In the genomic region with DNA sequence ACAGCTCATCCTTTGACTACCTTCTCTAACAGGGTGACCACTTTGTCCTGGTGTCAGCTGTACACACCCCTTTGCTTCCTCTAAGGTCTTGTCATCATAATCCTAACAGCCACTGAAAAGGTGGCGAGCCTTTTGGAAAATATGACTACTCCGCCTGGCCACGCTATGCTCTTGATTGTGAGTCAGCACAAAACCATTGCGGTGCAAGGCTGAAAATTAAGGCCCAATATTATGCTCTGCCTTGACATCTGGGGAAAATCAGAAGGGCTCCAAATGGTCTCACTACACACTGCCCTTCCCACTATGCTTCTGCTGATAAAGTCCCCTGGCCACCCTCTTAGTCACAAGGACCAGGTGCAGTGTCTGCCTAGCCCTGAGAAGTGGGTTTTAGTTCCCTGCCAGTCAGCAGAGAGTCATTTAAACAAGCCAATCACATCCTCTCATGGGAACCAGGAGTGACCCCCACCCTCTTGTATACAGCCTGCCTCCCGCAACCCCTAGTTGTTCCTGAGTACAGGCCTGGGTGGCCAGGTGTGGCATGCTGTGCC, we compare ENCODE assay signal across 1 cellular context.
TF ChIP-seq lines count a peak whose summit lies in the region.

No MANE protein-coding gene starts in this region.

TF ChIP-seq in HCT116, 20 proteins besides CTCF, POLR2A, EP300 and RAD21 (continued from another document):
- TF ChIP-seq, protein P1, sequence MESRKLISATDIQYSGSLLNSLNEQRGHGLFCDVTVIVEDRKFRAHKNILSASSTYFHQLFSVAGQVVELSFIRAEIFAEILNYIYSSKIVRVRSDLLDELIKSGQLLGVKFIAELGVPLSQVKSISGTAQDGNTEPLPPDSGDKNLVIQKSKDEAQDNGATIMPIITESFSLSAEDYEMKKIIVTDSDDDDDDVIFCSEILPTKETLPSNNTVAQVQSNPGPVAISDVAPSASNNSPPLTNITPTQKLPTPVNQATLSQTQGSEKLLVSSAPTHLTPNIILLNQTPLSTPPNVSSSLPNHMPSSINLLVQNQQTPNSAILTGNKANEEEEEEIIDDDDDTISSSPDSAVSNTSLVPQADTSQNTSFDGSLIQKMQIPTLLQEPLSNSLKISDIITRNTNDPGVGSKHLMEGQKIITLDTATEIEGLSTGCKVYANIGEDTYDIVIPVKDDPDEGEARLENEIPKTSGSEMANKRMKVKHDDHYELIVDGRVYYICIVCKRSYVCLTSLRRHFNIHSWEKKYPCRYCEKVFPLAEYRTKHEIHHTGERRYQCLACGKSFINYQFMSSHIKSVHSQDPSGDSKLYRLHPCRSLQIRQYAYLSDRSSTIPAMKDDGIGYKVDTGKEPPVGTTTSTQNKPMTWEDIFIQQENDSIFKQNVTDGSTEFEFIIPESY (IDR thresholded peaks at IDR 0.05; ENCODE audit: extremely low read depth, insufficient replicate concordance, low read length), result no peak
- TF ChIP-seq YY1 (IDR thresholded peaks at IDR 0.05; ENCODE audit: extremely low read depth, insufficient replicate concordance, low read depth, low read length) (peak; percentile 24), SRF (IDR thresholded peaks at IDR 0.05; ENCODE audit: low read depth) (peak; percentile 42; the same call in 1 of the 2 replicates), POLR2AphosphoS5 (IDR thresholded peaks at IDR 0.05; ENCODE audit: low read depth, low read length) (peak; percentile 53; the same call in 1 of the 2 replicates), TCF7L2 (IDR thresholded peaks at IDR 0.05; ENCODE audit: borderline replicate concordance, extremely low read depth, insufficient read depth, insufficient read length) (no peak), ELF1 (IDR thresholded peaks at IDR 0.05; ENCODE audit: borderline replicate concordance, low read depth) (no peak), ZNF274 (IDR thresholded peaks at IDR 0.05; ENCODE audit: low read depth, low read length) (no peak)
- TF ChIP-seq, protein P2, sequence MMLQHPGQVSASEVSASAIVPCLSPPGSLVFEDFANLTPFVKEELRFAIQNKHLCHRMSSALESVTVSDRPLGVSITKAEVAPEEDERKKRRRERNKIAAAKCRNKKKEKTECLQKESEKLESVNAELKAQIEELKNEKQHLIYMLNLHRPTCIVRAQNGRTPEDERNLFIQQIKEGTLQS (IDR thresholded peaks at IDR 0.05), result peak; percentile 71; the same call in 1 of the 2 replicates
